17 cellular contexts compared by ENCODE assay signal in the genomic region with DNA sequence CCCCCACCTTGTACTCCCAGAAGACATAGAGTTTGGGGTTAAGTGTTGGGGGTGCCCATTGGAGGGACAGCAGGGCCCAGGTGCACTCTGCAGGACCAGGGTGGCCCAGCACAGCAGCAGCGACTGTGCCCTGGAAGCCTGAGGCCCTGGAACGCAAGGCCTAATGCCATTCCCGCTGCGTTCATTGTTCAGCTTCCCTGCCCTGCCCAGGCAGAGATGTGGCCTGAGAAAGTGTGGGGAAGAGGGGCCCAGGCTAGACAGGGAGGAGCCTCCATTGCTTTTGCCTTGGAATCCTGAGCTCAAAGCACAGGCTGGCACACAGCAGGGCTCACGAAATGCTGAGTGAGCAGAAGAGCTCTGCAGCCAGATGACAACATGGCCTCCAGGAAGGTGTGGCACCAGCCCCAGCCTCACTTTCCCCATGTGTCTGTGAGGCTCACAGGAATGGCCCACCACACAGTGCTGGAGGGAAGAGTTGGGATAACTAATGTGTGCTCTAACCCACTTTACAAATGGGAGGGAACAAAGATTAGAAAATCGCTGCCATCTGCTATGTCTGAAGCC. TPM values are rescaled to one million over a fixed set of nuclear protein-coding genes. Genes with fewer than 3 reads are reported as not detected.
"Had no signal": no experiment of that assay in that cellular context is flagged by ENCODE, and none has a peak within 500 bp of the region (broad histone marks: within the 10 kb centered on the region; RNA-seq: fewer than 3 reads in every experiment).

No MANE protein-coding gene starts in this region.

- FAIRE-seq: keratinocyte had no signal

- DNase-seq: effector memory CD4-positive, alpha-beta T cell; foreskin keratinocyte; immature natural killer cell; lower lobe of right lung; stimulated activated CD4-positive, alpha-beta T cell treated with anti-CD3 and anti-CD28 coated beads, Interleukin-2, amount 100 ng/mL, for 24 hours; stimulated activated naive CD4-positive, alpha-beta T cell; stomach; substantia nigra; transverse colon had no signal

- H3K79me2 ChIP-seq: parathyroid adenoma had no signal

- H3K9ac ChIP-seq: parathyroid adenoma had no signal

- H3K4me1 ChIP-seq: foreskin keratinocyte, left lung, lower lobe of right lung, parathyroid adenoma, prostate gland, transverse colon had no signal

- H3K36me3 ChIP-seq: left lung, lower lobe of right lung, prostate gland, thoracic aorta, transverse colon had no signal

- H3K27me3 ChIP-seq: foreskin keratinocyte, left lung, stomach, transverse colon had no signal

- H3K27ac ChIP-seq: epithelial cell of prostate, foreskin keratinocyte, left lung, lower lobe of right lung, parathyroid adenoma, prostate gland, stomach, thoracic aorta, transverse colon had no signal

- H3K4me3 ChIP-seq: left lung, lower lobe of right lung, prostate gland, stomach, thoracic aorta, transverse colon had no signal

- H3K9me3 ChIP-seq: left lung, lower lobe of right lung, prostate gland, stomach, thoracic aorta, transverse colon had no signal

- ATAC-seq: left lung; lower lobe of right lung; natural killer cell treated with Interleukin-12 subunit alpha and Interleukin-12 subunit beta and Interleukin-15 and Interleukin-18, amount 100 ng/mL, for 72 hours; sciatic nerve had no signal

- H2AFZ ChIP-seq: parathyroid adenoma had no signal

RNA-seq across cellular contexts. Expression of a gene that starts 19.3 kb away (rescaled TPM):
- total RNA-seq: natural killer cell treated with Interleukin-12 subunit alpha and Interleukin-12 subunit beta and Interleukin-15 and Interleukin-18, amount 100 ng/mL, for 72 hours had no signal
